17 cellular contexts compared by ENCODE assay signal in genomic region chr19:1218751-1219567, GRCh38. TPM values are rescaled to one million over a fixed set of nuclear protein-coding genes. Genes with fewer than 3 reads are reported as not detected.
DNase-seq lines count a peak whose midpoint lies in the region; ATAC-seq and TF ChIP-seq lines count a peak whose summit lies in the region.
"Had no signal": no experiment of that assay in that cellular context is flagged by ENCODE, and none has a peak within 500 bp of the region (broad histone marks: within the 10 kb centered on the region; RNA-seq: fewer than 3 reads in every experiment).

No MANE protein-coding gene starts in this region.

- in situ Hi-C loops in Panc1 (cut with HindIII; ENCODE audit: low pct_unique_long_range_greater_than_20kb, low sequenced_read_pairs), result no loop called here

- H3K36me3 ChIP-seq in Panc1 (ENCODE audit: control insufficient read depth, insufficient read depth, low read length), result no peaks in the 10 kb centered on the region
- H3K36me3 ChIP-seq in lower lobe of right lung, result peaks cover 42% of the 10 kb centered on the region
- H3K36me3 ChIP-seq in suprapubic skin, result peaks cover 40% of the 10 kb centered on the region
- H3K36me3 ChIP-seq: prostate gland had no signal

- 0 out of 2 replicates have a peak overlapping the region, but pooled peaks have one; percentile 26 for H3K27ac ChIP-seq in Panc1 (ENCODE audit: low read length)
- H3K27ac ChIP-seq in dorsolateral prefrontal cortex, result peak overlapping the region in 54 of 59 donors; percentile 1 to 94 (median 70)
- H3K27ac ChIP-seq in lower lobe of right lung, result peak overlapping the region; percentile 59
- H3K27ac ChIP-seq in suprapubic skin, result peak overlapping the region; percentile 2
- H3K27ac ChIP-seq: prostate gland had no signal

- H3K4me3 ChIP-seq in Panc1 (ENCODE audit: low read depth in 2 of 2, low read length in 2 of 2) (no peak overlapping the region), dorsolateral prefrontal cortex (no peak overlapping the region), lower lobe of right lung (no peak overlapping the region), suprapubic skin (no peak overlapping the region)
- H3K4me3 ChIP-seq: lung, prostate gland had no signal

- TF ChIP-seq EP300 in suprapubic skin (IDR thresholded peaks at IDR 0.05), result no peak

- ATAC-seq in Panc1 (no peak), lower lobe of right lung (no peak), esophagus mucosa (no peak), GM21381 (IDR thresholded peaks at IDR 0.05; ENCODE audit: unreplicated experiment) (no peak)
- ATAC-seq: activated naive CD8-positive, alpha-beta T cell treated with anti-CD3 and anti-CD28 coated beads, Interleukin-2, amount 50 U/mL, for 24 hours; activated T-cell treated with anti-CD3 and anti-CD28 coated beads, Interleukin-2, amount 50 U/mL, for 72 hours; naive thymus-derived CD8-positive, alpha-beta T cell had no signal

- no peak for DNase-seq in Panc1 (ENCODE audit: low read depth, low spot score)
- DNase-seq in dorsolateral prefrontal cortex, result no peak
- DNase-seq in lower lobe of right lung, result no peak
- no peak for DNase-seq in suprapubic skin (ENCODE audit: low spot score in 2 of 2)
- DNase-seq in OCI-M2 (lab: John Stamatoyannopoulos, UW; ENCODE audit: unreplicated experiment), result no peak
- DNase-seq in NCI-H526 treated with DMSO at 0.1 percent for 48 hours (lab: John Stamatoyannopoulos, UW), result no peak
- DNase-seq: activated CD4-positive, alpha-beta memory T cell treated with anti-CD3 and anti-CD28 coated beads, Interleukin-2, amount 10 ng/mL, durations not matched to agents 7 days and 5 days; activated naive CD8-positive, alpha-beta T cell treated with anti-CD3 and anti-CD28 coated beads, Interleukin-2, amount 50 U/mL, for 24 hours; activated T-cell treated with anti-CD3 and anti-CD28 coated beads, Interleukin-2, amount 50 U/mL, for 72 hours; cerebellar nuclear complex; naive thymus-derived CD8-positive, alpha-beta T cell; NCI-H2171 treated with DMSO at 0.1 percent for 48 hours; NCI-H748 treated with DMSO at 0.1 percent for 48 hours had no signal

- 87% methylated on average over 19 of the region's 37 CpGs for WGBS in suprapubic skin

- TF ChIP-seq POLR2A in suprapubic skin (IDR thresholded peaks at IDR 0.05), result no peak

- H3K9me3 ChIP-seq in Panc1 (ENCODE audit: control insufficient read depth, insufficient read depth, low read depth, low read length) (no peaks in the 10 kb centered on the region), lower lobe of right lung (no peaks in the 10 kb centered on the region), suprapubic skin (no peaks in the 10 kb centered on the region)
- H3K9me3 ChIP-seq: prostate gland had no signal

- intact Hi-C loops in Panc1 (cut with micrococcal nuclease; ENCODE audit: unreplicated experiment), result no loop called here
- intact Hi-C loops in dorsolateral prefrontal cortex (cut with DNase I), result loop anchor here in 1 of 2 donors (1.0 kb wide), 1 partner anchor 10 kb away; no protein-coding TSS in a partner anchor
- intact Hi-C loops in lower lobe of right lung (cut with DNase I), result no loop called here

- H3K4me1 ChIP-seq in Panc1 (ENCODE audit: control insufficient read depth, insufficient read depth, low read length), result peaks cover 31% of the 10 kb centered on the region
- H3K4me1 ChIP-seq in lower lobe of right lung, result peaks cover 35% of the 10 kb centered on the region
- peaks cover 42% of the 10 kb centered on the region for H3K4me1 ChIP-seq in suprapubic skin

- CTCF ChIA-PET in Panc1 (lab: Charles Lee), result no interaction called here

- H3K27me3 ChIP-seq in Panc1 (ENCODE audit: control insufficient read depth, insufficient read depth, low read length), result no peaks in the 10 kb centered on the region
- no peaks in the 10 kb centered on the region for H3K27me3 ChIP-seq in dorsolateral prefrontal cortex
- H3K27me3 ChIP-seq in lower lobe of right lung (ENCODE audit: low read depth), result no peaks in the 10 kb centered on the region
- H3K27me3 ChIP-seq in suprapubic skin, result no peaks in the 10 kb centered on the region

- BruUV-seq in Panc1 (replicated peaks; lab: Mats Ljungman, UMichigan), result no TSS peak

- POLR2A ChIA-PET in Panc1 (lab: Charles Lee), result no interaction called here

- TF ChIP-seq CTCF in Panc1 (IDR thresholded peaks at IDR 0.05) (no peak), dorsolateral prefrontal cortex (IDR thresholded peaks at IDR 0.05 in 54 of 56, conservative IDR thresholded peaks at IDR 0.05 in 2 of 56; ENCODE audit: low read depth in 1 of 56, partially characterized antibody in 56 of 56) (no peak), lower lobe of right lung (IDR thresholded peaks at IDR 0.05) (no peak), suprapubic skin (IDR thresholded peaks at IDR 0.05) (no peak)

RNA-seq across cellular contexts. Expression of gene STK11, which starts 13.4 kb away (rescaled TPM):
- 116 TPM for total RNA-seq in Panc1 (2021; ENCODE audit: unreplicated experiment)
- 141 TPM for polyA plus RNA-seq in Panc1 (2012; ENCODE audit: insufficient read length)
- total RNA-seq in dorsolateral prefrontal cortex, result 10 to 100 TPM; 40.6 to 90.6 (median 56.3) TPM
- 50.5 TPM for total RNA-seq in lower lobe of right lung
- total RNA-seq in suprapubic skin, result 10 to 100 TPM; 62.5 to 76.9 (median 66.4) TPM
- total RNA-seq in esophagus mucosa, result 35.0 TPM

RNA-seq across cellular contexts. Expression of gene CBARP, which starts 18.8 kb away (rescaled TPM):
- total RNA-seq in Panc1 (2021; ENCODE audit: unreplicated experiment) (14.5 TPM), dorsolateral prefrontal cortex (10 to 100 TPM in 119 of 120 experiments, 1 to 10 TPM in 1; 9.5 to 47.7 (median 25.8) TPM), lower lobe of right lung (0.41 TPM), suprapubic skin (1 to 10 TPM; 2.9 to 8.6 (median 5.1) TPM), esophagus mucosa (2.0 TPM)
- polyA plus RNA-seq in Panc1 (2012; ENCODE audit: insufficient read length), result 16.4 TPM
- total RNA-seq: naive thymus-derived CD8-positive, alpha-beta T cell had no signal
- polyA plus RNA-seq: naive thymus-derived CD8-positive, alpha-beta T cell had no signal

RNA-seq across cellular contexts. Expression of gene ATP5F1D, which starts 22.6 kb away (rescaled TPM):
- total RNA-seq in Panc1 (2021; ENCODE audit: unreplicated experiment) (218 TPM), dorsolateral prefrontal cortex (100 to 1,000 TPM; 170 to 316 (median 242) TPM), lower lobe of right lung (116 TPM), suprapubic skin (100 to 1,000 TPM; 102 to 205 (median 137) TPM), esophagus mucosa (251 TPM)
- polyA plus RNA-seq in Panc1 (2012; ENCODE audit: insufficient read length), result 365 TPM

RNA-seq across cellular contexts. Expression of gene MIDN, which starts 29.4 kb away (rescaled TPM):
- 118 TPM for total RNA-seq in Panc1 (2021; ENCODE audit: unreplicated experiment)
- polyA plus RNA-seq in Panc1 (2012; ENCODE audit: insufficient read length), result 76.9 TPM
- total RNA-seq in dorsolateral prefrontal cortex, result 100 to 1,000 TPM in 4 of 120 experiments, 10 to 100 TPM in 116; 19.9 to 116 (median 36.5) TPM
- total RNA-seq in lower lobe of right lung, result 76.3 TPM
- 100 to 1,000 TPM in 2 of 4 donors, 10 to 100 TPM in 2; 89.0 to 153 (median 105) TPM for total RNA-seq in suprapubic skin
- 99.3 TPM for total RNA-seq in esophagus mucosa

RNA-seq across cellular contexts. Expression of gene SBNO2, which starts 44.9 kb away (rescaled TPM):
- 101 TPM for total RNA-seq in Panc1 (2021; ENCODE audit: unreplicated experiment)
- 92.5 TPM for polyA plus RNA-seq in Panc1 (2012; ENCODE audit: insufficient read length)
- total RNA-seq in dorsolateral prefrontal cortex, result 10 to 100 TPM; 10.1 to 52.7 (median 22.7) TPM
- 91.6 TPM for total RNA-seq in lower lobe of right lung
- 10 to 100 TPM; 36.7 to 58.9 (median 45.5) TPM for total RNA-seq in suprapubic skin
- total RNA-seq in esophagus mucosa, result 67.5 TPM

Comparison
In these comparisons a context has a peak if more than half of its experiments do, and no peak if none do; other contexts are left out.
1. H3K27ac ChIP-seq: peak in every context shown above with its lines; median percentile 70 in dorsolateral prefrontal cortex; 59 in lower lobe of right lung; 26 in Panc1; 2 in suprapubic skin.